39 cellular contexts compared by ENCODE assay signal in genomic region chr19:19226663-19227062, GRCh38. TPM values are rescaled to one million over a fixed set of nuclear protein-coding genes. Genes with fewer than 3 reads are reported as not detected.
"Had no signal": no experiment of that assay in that cellular context is flagged by ENCODE, and none has a peak within 500 bp of the region (broad histone marks: within the 10 kb centered on the region; RNA-seq: fewer than 3 reads in every experiment).

No MANE protein-coding gene starts in this region.

- H3K4me1 Mint-ChIP-seq: activated CD4-positive, alpha-beta T cell treated with anti-CD3 and anti-CD28 coated beads for 36 hours had no signal

- H3K4me3 ChIP-seq: adrenal gland, body of pancreas, breast epithelium had no signal

- FAIRE-seq: astrocyte, colon, TTC549 had no signal

- H3K36me3 ChIP-seq: adrenal gland, brain microvascular endothelial cell, breast epithelium had no signal

- H3K4me3 Mint-ChIP-seq: activated CD4-positive, alpha-beta memory T cell treated with anti-CD3 and anti-CD28 coated beads, Interleukin-2, amount 10 ng/mL, durations not matched to agents 7 days and 5 days; activated CD4-positive, alpha-beta T cell treated with anti-CD3 and anti-CD28 coated beads for 36 hours; activated CD4-positive, alpha-beta T cell treated with anti-CD3 and anti-CD28 coated beads, Interleukin-2, amount 10 ng/mL, durations not matched to agents 7 days and 5 days; activated CD8-positive, alpha-beta memory T cell treated with anti-CD3 and anti-CD28 coated beads, Interleukin-2, amount 10 ng/mL, durations not matched to agents 7 days and 5 days; activated CD8-positive, alpha-beta T cell treated with anti-CD3 and anti-CD28 coated beads, Interleukin-2, amount 10 ng/mL, durations not matched to agents 7 days and 5 days; activated naive CD4-positive, alpha-beta T cell treated with anti-CD3 and anti-CD28 coated beads, Interleukin-2, amount 10 ng/mL, durations not matched to agents 7 days and 5 days; activated naive CD4-positive, alpha-beta T cell treated with anti-CD3 and anti-CD28 coated beads, Interleukin-2, amount 50 U/mL, for 24 hours; activated naive CD8-positive, alpha-beta T cell; activated naive CD8-positive, alpha-beta T cell treated with anti-CD3 and anti-CD28 coated beads, Interleukin-2, amount 10 ng/mL, durations not matched to agents 7 days and 5 days; activated T-cell treated with anti-CD3 and anti-CD28 coated beads, Interleukin-2, amount 50 U/mL, for 24 hours; T-helper 1 cell treated with Interleukin-12 subunit alpha and Interleukin-12 subunit beta and Interleukin-4 antibody, amounts not matched to agents 30 μg/mL and 1 μg/mL, for 36 hours; T-helper 2 cell treated with Interferon-gamma antibody and Interleukin-4, amounts not matched to agents 5 μg/mL and 100 μg/mL, for 36 hours had no signal

- DNase-seq: activated CD4-positive, alpha-beta memory T cell treated with anti-CD3 and anti-CD28 coated beads, Interleukin-2, amount 10 ng/mL, durations not matched to agents 7 days and 5 days; activated CD4-positive, alpha-beta T cell treated with anti-CD3 and anti-CD28 coated beads for 1 hour; activated CD4-positive, alpha-beta T cell treated with anti-CD3 and anti-CD28 coated beads for 36 hours; activated CD4-positive, alpha-beta T cell treated with anti-CD3 and anti-CD28 coated beads for 48 hours; activated CD4-positive, alpha-beta T cell treated with anti-CD3 and anti-CD28 coated beads, Interleukin-2, amount 10 ng/mL, durations not matched to agents 7 days and 5 days; activated CD4-positive, alpha-beta T cell treated with anti-CD3 and anti-CD28 coated beads, Interleukin-2, amount 50 U/mL, for 48 hours; activated CD4-positive, CD25-positive, alpha-beta regulatory T cell; activated CD8-positive, alpha-beta memory T cell treated with anti-CD3 and anti-CD28 coated beads for 24 hours; activated CD8-positive, alpha-beta memory T cell treated with anti-CD3 and anti-CD28 coated beads, Interleukin-2, amount 10 ng/mL, durations not matched to agents 7 days and 5 days; activated CD8-positive, alpha-beta memory T cell treated with anti-CD3 and anti-CD28 coated beads, Interleukin-2, amount 50 U/mL, for 48 hours; activated CD8-positive, alpha-beta T cell treated with anti-CD3 and anti-CD28 coated beads, Interleukin-2, amount 10 ng/mL, durations not matched to agents 7 days and 5 days; activated effector memory CD4-positive, alpha-beta T cell treated with Interleukin-2 at 50 U/mL for 16 hours; activated gamma-delta T cell; activated naive CD4-positive, alpha-beta T cell treated with anti-CD3 and anti-CD28 coated beads, Interleukin-2, amount 10 ng/mL, durations not matched to agents 7 days and 5 days; activated naive CD4-positive, alpha-beta T cell treated with Interleukin-2 at 50 U/mL for 16 hours; activated naive CD8-positive, alpha-beta T cell treated with anti-CD3 and anti-CD28 coated beads, Interleukin-2, amount 10 ng/mL, durations not matched to agents 7 days and 5 days; activated T-cell treated with anti-CD3 and anti-CD28 coated beads, Interleukin-2, amount 50 U/mL, for 24 hours; activated T-cell treated with anti-CD3 and anti-CD28 coated beads, Interleukin-2, amount 50 U/mL, for 48 hours; adrenal gland; amniotic stem cell; aorta; body of pancreas; brain microvascular endothelial cell; central memory CD4-positive, alpha-beta T cell; T-helper 2 cell; T-helper 9 cell had no signal

- H3K9me3 ChIP-seq: adrenal gland, body of pancreas, breast epithelium had no signal

- H3K9me3 Mint-ChIP-seq: activated CD4-positive, alpha-beta memory T cell treated with anti-CD3 and anti-CD28 coated beads, Interleukin-2, amount 10 ng/mL, durations not matched to agents 7 days and 5 days; activated CD4-positive, alpha-beta T cell treated with anti-CD3 and anti-CD28 coated beads, Interleukin-2, amount 10 ng/mL, durations not matched to agents 7 days and 5 days; activated naive CD4-positive, alpha-beta T cell treated with anti-CD3 and anti-CD28 coated beads, Interleukin-2, amount 10 ng/mL, durations not matched to agents 7 days and 5 days; activated naive CD4-positive, alpha-beta T cell treated with anti-CD3 and anti-CD28 coated beads, Interleukin-2, amount 50 U/mL, for 24 hours; activated naive CD8-positive, alpha-beta T cell treated with anti-CD3 and anti-CD28 coated beads, Interleukin-2, amount 10 ng/mL, durations not matched to agents 7 days and 5 days; activated T-cell treated with anti-CD3 and anti-CD28 coated beads, Interleukin-2, amount 50 U/mL, for 24 hours; activated T-helper 2 cell treated with anti-CD3 and anti-CD28 coated beads, Interferon-gamma antibody, Interleukin-2, Interleukin-4, amounts not matched to agents 10 μg/mL and 5 μg/mL and 100 μg/mL, durations not matched to agents 14 hours and 24 hours and 36 hours; T-helper 1 cell treated with Interleukin-12 subunit alpha and Interleukin-12 subunit beta and Interleukin-4 antibody, amounts not matched to agents 30 μg/mL and 1 μg/mL, for 36 hours; T-helper 2 cell treated with Interferon-gamma antibody and Interleukin-4, amounts not matched to agents 5 μg/mL and 100 μg/mL, for 36 hours had no signal

- H3K27ac Mint-ChIP-seq: activated CD4-positive, alpha-beta memory T cell treated with anti-CD3 and anti-CD28 coated beads, Interleukin-2, amount 10 ng/mL, durations not matched to agents 7 days and 5 days; activated CD4-positive, alpha-beta T cell treated with anti-CD3 and anti-CD28 coated beads for 36 hours; activated CD4-positive, alpha-beta T cell treated with anti-CD3 and anti-CD28 coated beads, Interleukin-2, amount 10 ng/mL, durations not matched to agents 7 days and 5 days; activated CD8-positive, alpha-beta memory T cell treated with anti-CD3 and anti-CD28 coated beads, Interleukin-2, amount 10 ng/mL, durations not matched to agents 7 days and 5 days; activated CD8-positive, alpha-beta T cell treated with anti-CD3 and anti-CD28 coated beads, Interleukin-2, amount 10 ng/mL, durations not matched to agents 7 days and 5 days; activated naive CD4-positive, alpha-beta T cell treated with anti-CD3 and anti-CD28 coated beads, Interleukin-2, amount 10 ng/mL, durations not matched to agents 7 days and 5 days; activated naive CD4-positive, alpha-beta T cell treated with anti-CD3 and anti-CD28 coated beads, Interleukin-2, amount 50 U/mL, for 24 hours; activated naive CD8-positive, alpha-beta T cell; activated naive CD8-positive, alpha-beta T cell treated with anti-CD3 and anti-CD28 coated beads, Interleukin-2, amount 10 ng/mL, durations not matched to agents 7 days and 5 days; activated T-cell treated with anti-CD3 and anti-CD28 coated beads, Interleukin-2, amount 50 U/mL, for 24 hours; activated T-helper 2 cell treated with anti-CD3 and anti-CD28 coated beads, Interferon-gamma antibody, Interleukin-2, Interleukin-4, amounts not matched to agents 10 μg/mL and 5 μg/mL and 100 μg/mL, durations not matched to agents 14 hours and 24 hours and 36 hours; T-helper 1 cell treated with Interleukin-12 subunit alpha and Interleukin-12 subunit beta and Interleukin-4 antibody, amounts not matched to agents 30 μg/mL and 1 μg/mL, for 36 hours; T-helper 2 cell treated with Interferon-gamma antibody and Interleukin-4, amounts not matched to agents 5 μg/mL and 100 μg/mL, for 36 hours had no signal

- H3K4me1 ChIP-seq: breast epithelium had no signal

- H3K27me3 ChIP-seq: body of pancreas had no signal

- ATAC-seq: activated CD4-positive, alpha-beta T cell treated with anti-CD3 and anti-CD28 coated beads for 36 hours; activated CD4-positive, CD25-positive, alpha-beta regulatory T cell treated with anti-CD3 and anti-CD28 coated beads, Interleukin-2, amount 50 U/mL, for 24 hours; activated CD8-positive, alpha-beta memory T cell treated with anti-CD3 and anti-CD28 coated beads, Interleukin-2, amount 10 ng/mL, durations not matched to agents 7 days and 5 days; activated CD8-positive, alpha-beta T cell treated with anti-CD3 and anti-CD28 coated beads, Interleukin-2, amount 10 ng/mL, durations not matched to agents 7 days and 5 days; body of pancreas had no signal

- H3K36me3 Mint-ChIP-seq: activated CD8-positive, alpha-beta memory T cell treated with anti-CD3 and anti-CD28 coated beads, Interleukin-2, amount 10 ng/mL, durations not matched to agents 7 days and 5 days; activated naive CD4-positive, alpha-beta T cell treated with anti-CD3 and anti-CD28 coated beads, Interleukin-2, amount 10 ng/mL, durations not matched to agents 7 days and 5 days; activated naive CD4-positive, alpha-beta T cell treated with anti-CD3 and anti-CD28 coated beads, Interleukin-2, amount 50 U/mL, for 24 hours; activated naive CD8-positive, alpha-beta T cell; activated naive CD8-positive, alpha-beta T cell treated with anti-CD3 and anti-CD28 coated beads, Interleukin-2, amount 10 ng/mL, durations not matched to agents 7 days and 5 days had no signal

- H3K27ac ChIP-seq: adrenal gland, body of pancreas, brain microvascular endothelial cell, breast epithelium, VCaP had no signal

RNA-seq across cellular contexts. Expression of gene NCAN, which starts 14.9 kb away (rescaled TPM):
- total RNA-seq: activated CD4-positive, alpha-beta memory T cell treated with anti-CD3 and anti-CD28 coated beads, Interleukin-2, amount 10 ng/mL, durations not matched to agents 7 days and 5 days; activated CD4-positive, alpha-beta T cell treated with anti-CD3 and anti-CD28 coated beads for 36 hours; activated CD4-positive, alpha-beta T cell treated with anti-CD3 and anti-CD28 coated beads, Interleukin-2, amount 10 ng/mL, durations not matched to agents 7 days and 5 days; activated CD8-positive, alpha-beta T cell treated with anti-CD3 and anti-CD28 coated beads, Interleukin-2, amount 10 ng/mL, durations not matched to agents 7 days and 5 days; activated naive CD8-positive, alpha-beta T cell treated with anti-CD3 and anti-CD28 coated beads, Interleukin-2, amount 10 ng/mL, durations not matched to agents 7 days and 5 days; activated T-helper 2 cell treated with anti-CD3 and anti-CD28 coated beads, Interferon-gamma antibody, Interleukin-2, Interleukin-4, amounts not matched to agents 10 μg/mL and 5 μg/mL and 100 μg/mL, durations not matched to agents 14 hours and 24 hours and 36 hours; aorta; body of pancreas; breast epithelium; cardiac septum had no signal
- polyA plus RNA-seq: aorta had no signal

RNA-seq across cellular contexts. Expression of gene TM6SF2, which starts 46.4 kb away (rescaled TPM):
- total RNA-seq: activated CD4-positive, alpha-beta memory T cell treated with anti-CD3 and anti-CD28 coated beads, Interleukin-2, amount 10 ng/mL, durations not matched to agents 7 days and 5 days; activated CD4-positive, alpha-beta T cell treated with anti-CD3 and anti-CD28 coated beads for 36 hours; activated CD4-positive, alpha-beta T cell treated with anti-CD3 and anti-CD28 coated beads, Interleukin-2, amount 10 ng/mL, durations not matched to agents 7 days and 5 days; activated CD8-positive, alpha-beta memory T cell treated with anti-CD3 and anti-CD28 coated beads, Interleukin-2, amount 10 ng/mL, durations not matched to agents 7 days and 5 days; activated CD8-positive, alpha-beta T cell treated with anti-CD3 and anti-CD28 coated beads, Interleukin-2, amount 10 ng/mL, durations not matched to agents 7 days and 5 days; activated naive CD8-positive, alpha-beta T cell treated with anti-CD3 and anti-CD28 coated beads, Interleukin-2, amount 10 ng/mL, durations not matched to agents 7 days and 5 days; activated T-helper 2 cell treated with anti-CD3 and anti-CD28 coated beads, Interferon-gamma antibody, Interleukin-2, Interleukin-4, amounts not matched to agents 10 μg/mL and 5 μg/mL and 100 μg/mL, durations not matched to agents 14 hours and 24 hours and 36 hours; body of pancreas; cerebellum had no signal
